ENCODE assay signal across 14 cellular contexts in the genomic region with DNA sequence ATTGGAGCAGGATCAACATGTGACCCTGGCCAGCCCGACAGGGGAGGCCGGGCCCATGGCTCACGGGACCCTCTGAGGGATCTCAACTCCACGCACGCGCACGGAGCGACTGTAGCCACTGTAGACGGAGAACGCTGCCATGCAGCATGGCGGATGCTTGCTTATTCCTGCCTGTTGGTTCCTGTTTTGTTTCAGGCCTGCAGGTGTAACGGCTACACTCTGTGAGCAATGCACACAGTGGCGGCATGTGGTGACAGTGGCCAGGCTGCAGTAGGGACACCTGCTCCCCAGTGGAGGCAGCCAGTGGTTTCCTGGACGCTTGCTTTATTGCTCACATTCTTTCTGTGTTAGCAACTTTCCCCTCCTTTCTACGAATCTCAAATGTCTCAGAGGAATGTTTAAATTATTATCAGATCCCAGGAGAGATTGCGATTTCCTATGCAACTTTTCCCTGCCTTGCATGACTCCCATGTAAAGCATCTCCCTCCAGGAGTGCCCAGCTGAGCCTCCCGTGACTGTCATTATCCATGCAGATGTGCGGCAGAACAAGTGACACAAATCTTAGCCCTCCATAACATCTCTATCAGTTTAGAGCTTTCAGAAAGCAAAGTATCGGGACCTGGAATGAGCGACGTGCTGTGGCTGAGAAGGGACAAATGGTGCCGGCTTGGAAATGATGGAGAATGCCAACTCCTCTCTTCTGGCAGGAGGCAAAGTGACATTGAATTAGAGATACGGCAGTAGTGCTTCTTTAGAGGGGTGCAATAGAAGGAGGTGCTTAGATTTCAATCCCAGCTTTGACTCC.
DNase-seq lines count a peak whose midpoint lies in the region; ATAC-seq and TF ChIP-seq lines count a peak whose summit lies in the region.
"Had no signal": no experiment of that assay in that cellular context is flagged by ENCODE, and none has a peak within 500 bp of the region (broad histone marks: within the 10 kb centered on the region; RNA-seq: fewer than 3 reads in every experiment).

No MANE protein-coding gene starts in this region.

- peaks cover 5% of the 10 kb centered on the region for H3K27me3 Mint-ChIP-seq in brain
- H3K27me3 Mint-ChIP-seq in nephron (ENCODE audit: low read depth): peaks cover 29% of the 10 kb centered on the region
- no peaks in the 10 kb centered on the region for H3K27me3 Mint-ChIP-seq in WTC11 (ENCODE audit: low read depth)
- H3K27me3 Mint-ChIP-seq: activated CD4-positive, alpha-beta T cell treated with anti-CD3 and anti-CD28 coated beads, Interleukin-2, amount 10 ng/mL, durations not matched to agents 24 days and 14 days had no signal

- H3K27ac Mint-ChIP-seq in brain (peak overlapping the region in 3 of 5 experiments; percentile 21 to 65 (median 51)), nephron (peak overlapping the region in 2 of 3 experiments; percentile 7 to 42), WTC11 (no peak overlapping the region)
- H3K27ac Mint-ChIP-seq: activated CD4-positive, alpha-beta T cell treated with anti-CD3 and anti-CD28 coated beads, Interleukin-2, amount 10 ng/mL, durations not matched to agents 24 days and 14 days; activated T-helper 2 cell treated with anti-CD3 and anti-CD28 coated beads, Interferon-gamma antibody, Interleukin-2, Interleukin-4, amounts not matched to agents 10 μg/mL and 5 μg/mL and 100 μg/mL, durations not matched to agents 14 hours and 24 hours and 36 hours had no signal

- intact Hi-C loops in upper lobe of right lung (cut with DNase I): no loop called here

- H3K9me3 Mint-ChIP-seq in brain: no peaks in the 10 kb centered on the region
- H3K9me3 Mint-ChIP-seq in nephron: peaks cover 3% of the 10 kb centered on the region
- no peaks in the 10 kb centered on the region for H3K9me3 Mint-ChIP-seq in WTC11
- H3K9me3 Mint-ChIP-seq: activated CD4-positive, alpha-beta T cell treated with anti-CD3 and anti-CD28 coated beads, Interleukin-2, amount 10 ng/mL, durations not matched to agents 24 days and 14 days; activated T-helper 2 cell treated with anti-CD3 and anti-CD28 coated beads, Interferon-gamma antibody, Interleukin-2, Interleukin-4, amounts not matched to agents 10 μg/mL and 5 μg/mL and 100 μg/mL, durations not matched to agents 14 hours and 24 hours and 36 hours had no signal

- H3K4me1 Mint-ChIP-seq in brain (peaks cover 39% of the 10 kb centered on the region), nephron (peaks cover 16% of the 10 kb centered on the region), WTC11 (no peaks in the 10 kb centered on the region)
- H3K4me1 Mint-ChIP-seq: activated CD4-positive, alpha-beta T cell treated with anti-CD3 and anti-CD28 coated beads, Interleukin-2, amount 10 ng/mL, durations not matched to agents 24 days and 14 days had no signal

- H3K36me3 ChIP-seq in upper lobe of right lung: no peaks in the 10 kb centered on the region
- H3K36me3 ChIP-seq: brain microvascular endothelial cell, upper lobe of left lung had no signal

- H3K4me3 ChIP-seq in upper lobe of right lung: no peak overlapping the region
- H3K4me3 ChIP-seq: upper lobe of left lung had no signal

- POLR2A ChIA-PET in WTC11 (lab: Charles Lee): no interaction called here

- CTCF ChIA-PET in WTC11 (lab: Charles Lee): no interaction called here

- DNase-seq in AG08396 (ENCODE audit: low spot score) (peak; percentile 27), HS-5 (ENCODE audit: low read depth) (peak; percentile 85), WTC11 (ENCODE audit: low spot score) (no peak), Ammon's horn (ENCODE audit: low spot score) (no peak), upper lobe of right lung (no peak)
- DNase-seq in stimulated activated CD4-positive, alpha-beta T cell treated with anti-CD3 and anti-CD28 coated beads, Interleukin-2, amount 100 ng/mL, for 24 hours: no peak
- DNase-seq: activated CD4-positive, alpha-beta T cell treated with anti-CD3 and anti-CD28 coated beads, Interleukin-2, amount 10 ng/mL, durations not matched to agents 24 days and 14 days; brain microvascular endothelial cell; hippocampal formation; NCI-H226 had no signal

- no peaks in the 10 kb centered on the region for H3K27me3 ChIP-seq in upper lobe of right lung
- H3K27me3 ChIP-seq: brain microvascular endothelial cell, upper lobe of left lung had no signal

- no peak overlapping the region for H3K27ac ChIP-seq in upper lobe of right lung
- H3K27ac ChIP-seq: brain microvascular endothelial cell, upper lobe of left lung had no signal

- ATAC-seq in WTC11 (no peak), upper lobe of right lung (no peak)

- TF ChIP-seq CTCF in brain (conservative IDR thresholded peaks at IDR 0.05) (no peak), nephron (IDR thresholded peaks at IDR 0.05; ENCODE audit: unreplicated experiment in 3 of 3) (no peak), WTC11 (IDR thresholded peaks at IDR 0.05) (no peak), upper lobe of right lung (IDR thresholded peaks at IDR 0.05) (no peak)

- H3K4me3 Mint-ChIP-seq in brain: no peak overlapping the region
- H3K4me3 Mint-ChIP-seq in nephron: no peak overlapping the region
- no peak overlapping the region for H3K4me3 Mint-ChIP-seq in WTC11
- H3K4me3 Mint-ChIP-seq: activated CD4-positive, alpha-beta T cell treated with anti-CD3 and anti-CD28 coated beads, Interleukin-2, amount 10 ng/mL, durations not matched to agents 24 days and 14 days had no signal

- H3K9me3 ChIP-seq in upper lobe of right lung: no peaks in the 10 kb centered on the region
- H3K9me3 ChIP-seq: upper lobe of left lung had no signal

- no peaks in the 10 kb centered on the region for H3K36me3 Mint-ChIP-seq in brain
- no peaks in the 10 kb centered on the region for H3K36me3 Mint-ChIP-seq in nephron (ENCODE audit: low read depth)
- no peaks in the 10 kb centered on the region for H3K36me3 Mint-ChIP-seq in WTC11

- no peaks in the 10 kb centered on the region for H3K4me1 ChIP-seq in upper lobe of right lung
- H3K4me1 ChIP-seq: upper lobe of left lung had no signal

TF ChIP-seq in WTC11, 78 proteins besides CTCF, POLR2A, EP300 and RAD21 (continues in another document):
- TF ChIP-seq CREM (CRISPR knock-in tag; IDR thresholded peaks at IDR 0.05) (no peak), GABPB1 (CRISPR knock-in tag; IDR thresholded peaks at IDR 0.05) (no peak), NFATC4 (CRISPR knock-in tag; IDR thresholded peaks at IDR 0.05) (no peak)
- TF ChIP-seq, protein P1, sequence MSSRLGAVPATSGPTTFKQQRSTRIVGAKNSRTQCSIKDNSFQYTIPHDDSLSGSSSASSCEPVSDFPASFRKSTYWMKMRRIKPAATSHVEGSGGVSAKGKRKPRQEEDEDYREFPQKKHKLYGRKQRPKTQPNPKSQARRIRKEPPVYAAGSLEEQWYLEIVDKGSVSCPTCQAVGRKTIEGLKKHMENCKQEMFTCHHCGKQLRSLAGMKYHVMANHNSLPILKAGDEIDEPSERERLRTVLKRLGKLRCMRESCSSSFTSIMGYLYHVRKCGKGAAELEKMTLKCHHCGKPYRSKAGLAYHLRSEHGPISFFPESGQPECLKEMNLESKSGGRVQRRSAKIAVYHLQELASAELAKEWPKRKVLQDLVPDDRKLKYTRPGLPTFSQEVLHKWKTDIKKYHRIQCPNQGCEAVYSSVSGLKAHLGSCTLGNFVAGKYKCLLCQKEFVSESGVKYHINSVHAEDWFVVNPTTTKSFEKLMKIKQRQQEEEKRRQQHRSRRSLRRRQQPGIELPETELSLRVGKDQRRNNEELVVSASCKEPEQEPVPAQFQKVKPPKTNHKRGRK (CRISPR knock-in tag; IDR thresholded peaks at IDR 0.05; ENCODE audit: borderline replicate concordance): no peak
- TF ChIP-seq, protein P2, sequence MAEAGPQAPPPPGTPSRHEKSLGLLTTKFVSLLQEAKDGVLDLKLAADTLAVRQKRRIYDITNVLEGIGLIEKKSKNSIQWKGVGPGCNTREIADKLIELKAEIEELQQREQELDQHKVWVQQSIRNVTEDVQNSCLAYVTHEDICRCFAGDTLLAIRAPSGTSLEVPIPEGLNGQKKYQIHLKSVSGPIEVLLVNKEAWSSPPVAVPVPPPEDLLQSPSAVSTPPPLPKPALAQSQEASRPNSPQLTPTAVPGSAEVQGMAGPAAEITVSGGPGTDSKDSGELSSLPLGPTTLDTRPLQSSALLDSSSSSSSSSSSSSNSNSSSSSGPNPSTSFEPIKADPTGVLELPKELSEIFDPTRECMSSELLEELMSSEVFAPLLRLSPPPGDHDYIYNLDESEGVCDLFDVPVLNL (CRISPR knock-in tag; IDR thresholded peaks at IDR 0.05; ENCODE audit: borderline replicate concordance, low read depth): no peak
- TF ChIP-seq, protein P3, sequence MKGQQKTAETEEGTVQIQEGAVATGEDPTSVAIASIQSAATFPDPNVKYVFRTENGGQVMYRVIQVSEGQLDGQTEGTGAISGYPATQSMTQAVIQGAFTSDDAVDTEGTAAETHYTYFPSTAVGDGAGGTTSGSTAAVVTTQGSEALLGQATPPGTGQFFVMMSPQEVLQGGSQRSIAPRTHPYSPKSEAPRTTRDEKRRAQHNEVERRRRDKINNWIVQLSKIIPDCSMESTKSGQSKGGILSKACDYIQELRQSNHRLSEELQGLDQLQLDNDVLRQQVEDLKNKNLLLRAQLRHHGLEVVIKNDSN (CRISPR knock-in tag; IDR thresholded peaks at IDR 0.05): no peak
- TF ChIP-seq, protein P4, sequence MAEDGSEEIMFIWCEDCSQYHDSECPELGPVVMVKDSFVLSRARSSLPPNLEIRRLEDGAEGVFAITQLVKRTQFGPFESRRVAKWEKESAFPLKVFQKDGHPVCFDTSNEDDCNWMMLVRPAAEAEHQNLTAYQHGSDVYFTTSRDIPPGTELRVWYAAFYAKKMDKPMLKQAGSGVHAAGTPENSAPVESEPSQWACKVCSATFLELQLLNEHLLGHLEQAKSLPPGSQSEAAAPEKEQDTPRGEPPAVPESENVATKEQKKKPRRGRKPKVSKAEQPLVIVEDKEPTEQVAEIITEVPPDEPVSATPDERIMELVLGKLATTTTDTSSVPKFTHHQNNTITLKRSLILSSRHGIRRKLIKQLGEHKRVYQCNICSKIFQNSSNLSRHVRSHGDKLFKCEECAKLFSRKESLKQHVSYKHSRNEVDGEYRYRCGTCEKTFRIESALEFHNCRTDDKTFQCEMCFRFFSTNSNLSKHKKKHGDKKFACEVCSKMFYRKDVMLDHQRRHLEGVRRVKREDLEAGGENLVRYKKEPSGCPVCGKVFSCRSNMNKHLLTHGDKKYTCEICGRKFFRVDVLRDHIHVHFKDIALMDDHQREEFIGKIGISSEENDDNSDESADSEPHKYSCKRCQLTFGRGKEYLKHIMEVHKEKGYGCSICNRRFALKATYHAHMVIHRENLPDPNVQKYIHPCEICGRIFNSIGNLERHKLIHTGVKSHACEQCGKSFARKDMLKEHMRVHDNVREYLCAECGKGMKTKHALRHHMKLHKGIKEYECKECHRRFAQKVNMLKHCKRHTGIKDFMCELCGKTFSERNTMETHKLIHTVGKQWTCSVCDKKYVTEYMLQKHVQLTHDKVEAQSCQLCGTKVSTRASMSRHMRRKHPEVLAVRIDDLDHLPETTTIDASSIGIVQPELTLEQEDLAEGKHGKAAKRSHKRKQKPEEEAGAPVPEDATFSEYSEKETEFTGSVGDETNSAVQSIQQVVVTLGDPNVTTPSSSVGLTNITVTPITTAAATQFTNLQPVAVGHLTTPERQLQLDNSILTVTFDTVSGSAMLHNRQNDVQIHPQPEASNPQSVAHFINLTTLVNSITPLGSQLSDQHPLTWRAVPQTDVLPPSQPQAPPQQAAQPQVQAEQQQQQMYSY (CRISPR knock-in tag; IDR thresholded peaks at IDR 0.05): no peak

Comparison
In these comparisons a context has a peak if more than half of its experiments do, and no peak if none do; other contexts are left out.
1. DNase-seq: peak in AG08396 (single experiment) and HS-5 (single experiment); none in stimulated activated CD4-positive, alpha-beta T cell treated with anti-CD3 and anti-CD28 coated beads, Interleukin-2, amount 100 ng/mL, for 24 hours (0 of 2), WTC11 (single experiment), Ammon's horn (single experiment) and upper lobe of right lung (single experiment).